In the genomic region with DNA sequence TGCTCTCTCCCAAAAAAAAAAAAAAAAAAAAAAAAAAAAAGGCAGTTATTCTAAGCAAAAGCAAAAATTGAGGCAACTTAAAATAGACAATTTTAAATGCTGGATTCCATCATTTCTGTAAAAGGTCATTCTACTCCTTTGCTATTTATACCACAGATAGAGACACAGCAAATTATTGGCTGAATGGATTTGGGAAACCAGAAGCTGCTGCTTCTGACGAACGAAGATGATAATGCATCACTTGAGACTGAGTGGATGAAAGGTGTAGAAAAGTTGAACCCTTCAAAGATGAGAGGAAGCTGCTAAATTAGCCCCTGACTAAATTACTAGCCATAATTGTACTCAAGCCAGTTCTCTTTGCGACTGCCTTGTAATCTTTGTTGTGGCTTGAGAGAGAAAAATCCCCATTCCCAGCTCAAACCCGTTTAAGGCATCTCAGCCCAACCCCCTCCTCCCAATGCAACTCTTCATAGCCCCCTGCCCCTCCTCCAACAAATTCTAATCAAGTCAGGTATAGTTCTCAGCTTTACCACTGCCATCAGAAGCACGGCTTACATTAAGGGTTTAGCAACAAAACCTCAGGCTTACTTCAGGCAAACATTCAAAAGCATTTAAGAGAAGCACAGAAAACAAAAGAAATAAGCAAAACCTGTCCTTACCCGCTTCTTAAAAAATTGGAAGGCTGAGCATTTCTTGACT, we compare ENCODE assay signal across 9 cellular contexts. TPM values are rescaled to one million over a fixed set of nuclear protein-coding genes. Genes with fewer than 3 reads are reported as not detected.
DNase-seq lines count a peak whose midpoint lies in the region.
"Had no signal": no experiment of that assay in that cellular context is flagged by ENCODE, and none has a peak within 500 bp of the region (broad histone marks: within the 10 kb centered on the region; RNA-seq: fewer than 3 reads in every experiment).

No MANE protein-coding gene starts in this region.

- intact Hi-C loops in activated CD4-positive, alpha-beta T cell treated with anti-CD3 and anti-CD28 coated beads, Interleukin-2, amount 10 ng/mL, durations not matched to agents 24 days and 14 days (cut with micrococcal nuclease), result no loop called here
- intact Hi-C loops in activated T-helper 2 cell treated with anti-CD3 and anti-CD28 coated beads, Interferon-gamma antibody, Interleukin-2, Interleukin-4, amounts not matched to agents 10 μg/mL and 5 μg/mL and 100 μg/mL, durations not matched to agents 14 hours and 24 hours and 36 hours (cut with micrococcal nuclease), result no loop called here

- no peak for DNase-seq in activated CD4-positive, alpha-beta T cell treated with anti-CD3 and anti-CD28 coated beads, Interleukin-2, amount 10 ng/mL, durations not matched to agents 24 days and 14 days
- DNase-seq in activated CD4-positive, alpha-beta T cell treated with anti-CD3 and anti-CD28 coated beads, Interleukin-2, amount 50 U/mL, for 48 hours, result no peak
- DNase-seq in activated T-helper 2 cell treated with anti-CD3 and anti-CD28 coated beads, Interferon-gamma antibody, Interleukin-2, Interleukin-4, amounts not matched to agents 10 μg/mL and 5 μg/mL and 100 μg/mL, durations not matched to agents 14 hours and 24 hours and 36 hours (ENCODE audit: low spot score), result no peak
- DNase-seq in substantia nigra (lab: John Stamatoyannopoulos, UW) (peak in 9 of 49 donors; percentile 12 to 60 (median 39)), GF-D8 (lab: John Stamatoyannopoulos, UW) (no peak), T-helper 9 cell (no peak), GM03348 (ENCODE audit: low spot score) (no peak)

- peaks cover 42% of the 10 kb centered on the region for H3K27me3 Mint-ChIP-seq in activated CD4-positive, alpha-beta T cell treated with anti-CD3 and anti-CD28 coated beads, Interleukin-2, amount 10 ng/mL, durations not matched to agents 24 days and 14 days
- peaks cover 43% of the 10 kb centered on the region for H3K27me3 Mint-ChIP-seq in activated T-helper 2 cell treated with anti-CD3 and anti-CD28 coated beads, Interferon-gamma antibody, Interleukin-2, Interleukin-4, amounts not matched to agents 10 μg/mL and 5 μg/mL and 100 μg/mL, durations not matched to agents 14 hours and 24 hours and 36 hours (ENCODE audit: low read depth)

- H3K27ac ChIP-seq in substantia nigra (ENCODE audit: low read depth, low read length, poor library complexity, severe bottlenecking), result peak overlapping the region; percentile 99
- H3K27ac ChIP-seq: C4-2B had no signal

- H3K9me3 Mint-ChIP-seq in activated CD4-positive, alpha-beta T cell treated with anti-CD3 and anti-CD28 coated beads, Interleukin-2, amount 10 ng/mL, durations not matched to agents 24 days and 14 days, result peaks cover 8% of the 10 kb centered on the region
- peaks cover 10% of the 10 kb centered on the region for H3K9me3 Mint-ChIP-seq in activated T-helper 2 cell treated with anti-CD3 and anti-CD28 coated beads, Interferon-gamma antibody, Interleukin-2, Interleukin-4, amounts not matched to agents 10 μg/mL and 5 μg/mL and 100 μg/mL, durations not matched to agents 14 hours and 24 hours and 36 hours

- H3K4me1 Mint-ChIP-seq in activated CD4-positive, alpha-beta T cell treated with anti-CD3 and anti-CD28 coated beads, Interleukin-2, amount 10 ng/mL, durations not matched to agents 24 days and 14 days, result peaks cover 27% of the 10 kb centered on the region
- peaks cover 19% of the 10 kb centered on the region for H3K4me1 Mint-ChIP-seq in activated T-helper 2 cell treated with anti-CD3 and anti-CD28 coated beads, Interferon-gamma antibody, Interleukin-2, Interleukin-4, amounts not matched to agents 10 μg/mL and 5 μg/mL and 100 μg/mL, durations not matched to agents 14 hours and 24 hours and 36 hours (ENCODE audit: low read depth)

- H3K4me3 Mint-ChIP-seq in activated CD4-positive, alpha-beta T cell treated with anti-CD3 and anti-CD28 coated beads, Interleukin-2, amount 10 ng/mL, durations not matched to agents 24 days and 14 days, result peak overlapping the region; percentile 88
- H3K4me3 Mint-ChIP-seq in activated T-helper 2 cell treated with anti-CD3 and anti-CD28 coated beads, Interferon-gamma antibody, Interleukin-2, Interleukin-4, amounts not matched to agents 10 μg/mL and 5 μg/mL and 100 μg/mL, durations not matched to agents 14 hours and 24 hours and 36 hours (ENCODE audit: low read depth), result peak overlapping the region; percentile 85

- H3K4me3 ChIP-seq in iPS-11a (ENCODE audit: low read depth, low read length), result peak overlapping the region; percentile 45

- no peak overlapping the region for H3K27ac Mint-ChIP-seq in activated CD4-positive, alpha-beta T cell treated with anti-CD3 and anti-CD28 coated beads, Interleukin-2, amount 10 ng/mL, durations not matched to agents 24 days and 14 days
- H3K27ac Mint-ChIP-seq in activated T-helper 2 cell treated with anti-CD3 and anti-CD28 coated beads, Interferon-gamma antibody, Interleukin-2, Interleukin-4, amounts not matched to agents 10 μg/mL and 5 μg/mL and 100 μg/mL, durations not matched to agents 14 hours and 24 hours and 36 hours, result no peak overlapping the region

- H3K36me3 Mint-ChIP-seq in activated CD4-positive, alpha-beta T cell treated with anti-CD3 and anti-CD28 coated beads, Interleukin-2, amount 10 ng/mL, durations not matched to agents 24 days and 14 days (ENCODE audit: low read depth), result no peaks in the 10 kb centered on the region
- H3K36me3 Mint-ChIP-seq in activated T-helper 2 cell treated with anti-CD3 and anti-CD28 coated beads, Interferon-gamma antibody, Interleukin-2, Interleukin-4, amounts not matched to agents 10 μg/mL and 5 μg/mL and 100 μg/mL, durations not matched to agents 14 hours and 24 hours and 36 hours (ENCODE audit: low read depth), result no peaks in the 10 kb centered on the region

RNA-seq across cellular contexts. Expression of a gene that starts 1.0 kb away (rescaled TPM):
- 28.8 and 36.4 TPM in 2 replicates for total RNA-seq in activated CD4-positive, alpha-beta T cell treated with anti-CD3 and anti-CD28 coated beads, Interleukin-2, amount 10 ng/mL, durations not matched to agents 24 days and 14 days
- 74.0 and 75.7 TPM in 2 replicates for total RNA-seq in activated T-helper 2 cell treated with anti-CD3 and anti-CD28 coated beads, Interferon-gamma antibody, Interleukin-2, Interleukin-4, amounts not matched to agents 10 μg/mL and 5 μg/mL and 100 μg/mL, durations not matched to agents 14 hours and 24 hours and 36 hours
